Comparison of ENCODE assay signal across 1 cellular context in genomic region chr22:36048911-36049677, GRCh38.
TF ChIP-seq lines count a peak whose summit lies in the region.

No MANE protein-coding gene starts in this region.

TF ChIP-seq in HCT116, 20 proteins besides CTCF, POLR2A, EP300 and RAD21:
- TF ChIP-seq ZNF274 (IDR thresholded peaks at IDR 0.05; ENCODE audit: low read depth, low read length) (no peak), YY1 (IDR thresholded peaks at IDR 0.05; ENCODE audit: extremely low read depth, insufficient replicate concordance, low read depth, low read length) (no peak), EGR1 (IDR thresholded peaks at IDR 0.05; ENCODE audit: low read depth) (no peak), TCF7L2 (IDR thresholded peaks at IDR 0.05; ENCODE audit: borderline replicate concordance, extremely low read depth, insufficient read depth, insufficient read length) (no peak), EZH2 (IDR thresholded peaks at IDR 0.05) (no peak), SP1 (IDR thresholded peaks at IDR 0.05; ENCODE audit: low read depth) (no peak), EZH2phosphoT487 (IDR thresholded peaks at IDR 0.05; ENCODE audit: borderline replicate concordance) (no peak), ATF3 (IDR thresholded peaks at IDR 0.05) (no peak), REST (IDR thresholded peaks at IDR 0.05; ENCODE audit: low read depth) (no peak), SRF (IDR thresholded peaks at IDR 0.05; ENCODE audit: low read depth) (no peak), FOSL1 (IDR thresholded peaks at IDR 0.05; ENCODE audit: low read depth) (no peak), ELF1 (IDR thresholded peaks at IDR 0.05; ENCODE audit: borderline replicate concordance, low read depth) (no peak), POLR2AphosphoS5 (IDR thresholded peaks at IDR 0.05; ENCODE audit: low read depth, low read length) (no peak), ZFX (IDR thresholded peaks at IDR 0.05) (no peak), SIN3A (IDR thresholded peaks at IDR 0.05; ENCODE audit: low read depth) (no peak), CBX3 (IDR thresholded peaks at IDR 0.05; ENCODE audit: low read depth) (no peak), JUND (IDR thresholded peaks at IDR 0.05) (no peak), CEBPB (IDR thresholded peaks at IDR 0.05; ENCODE audit: low read depth) (no peak)
- TF ChIP-seq, protein P1, sequence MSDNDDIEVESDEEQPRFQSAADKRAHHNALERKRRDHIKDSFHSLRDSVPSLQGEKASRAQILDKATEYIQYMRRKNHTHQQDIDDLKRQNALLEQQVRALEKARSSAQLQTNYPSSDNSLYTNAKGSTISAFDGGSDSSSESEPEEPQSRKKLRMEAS (IDR thresholded peaks at IDR 0.05) = no peak
TF ChIP-seq in HCT116: peak in this region for 0.
